ENCODE assay signal across 2 cellular contexts in genomic region chr5:177366528-177367322, GRCh38.
TF ChIP-seq lines count a peak whose summit lies in the region.

No MANE protein-coding gene starts in this region.

TF ChIP-seq in A549, 52 proteins besides CTCF, POLR2A, EP300 and RAD21:
- TF ChIP-seq E2F6 (IDR thresholded peaks at IDR 0.05; ENCODE audit: borderline replicate concordance, low read depth) (no peak), USF2 (IDR thresholded peaks at IDR 0.05) (no peak), FOXS1 (CRISPR knock-in tag; IDR thresholded peaks at IDR 0.05) (no peak), HOXB5 (CRISPR knock-in tag; IDR thresholded peaks at IDR 0.05) (no peak), PBX3 (IDR thresholded peaks at IDR 0.05) (no peak), ZC3H11A (IDR thresholded peaks at IDR 0.05) (no peak), NPAS2 (CRISPR knock-in tag; IDR thresholded peaks at IDR 0.05; ENCODE audit: borderline replicate concordance) (no peak), HDAC2 (IDR thresholded peaks at IDR 0.05) (no peak), HMGXB4 (CRISPR knock-in tag; IDR thresholded peaks at IDR 0.05; ENCODE audit: borderline replicate concordance) (no peak), RCOR1 (IDR thresholded peaks at IDR 0.05; ENCODE audit: low read depth, low read length) (no peak), CHD4 (IDR thresholded peaks at IDR 0.05; ENCODE audit: borderline replicate concordance) (no peak), HOXB13 (CRISPR knock-in tag; IDR thresholded peaks at IDR 0.05; ENCODE audit: low read depth) (no peak)

TF ChIP-seq in endothelial cell of umbilical vein, 7 proteins besides CTCF, POLR2A, EP300 and RAD21:
- TF ChIP-seq FOS (IDR thresholded peaks at IDR 0.05; ENCODE audit: borderline replicate concordance, insufficient read depth, low read length) (no peak), POLR2AphosphoS5 (IDR thresholded peaks at IDR 0.05; ENCODE audit: insufficient read depth, low read depth, low read length) (no peak), MAX (IDR thresholded peaks at IDR 0.05; ENCODE audit: insufficient read depth, insufficient read length) (no peak), JUN (IDR thresholded peaks at IDR 0.05; ENCODE audit: borderline replicate concordance, insufficient read depth, insufficient read length, low read depth) (no peak), EZH2 (IDR thresholded peaks at IDR 0.05; ENCODE audit: borderline replicate concordance, low read depth, low read length, severe bottlenecking) (no peak), MYC (IDR thresholded peaks at IDR 0.05; ENCODE audit: low read depth, low read length) (no peak), GATA2 (IDR thresholded peaks at IDR 0.05; ENCODE audit: insufficient read depth, insufficient read length, low read depth, low read length) (no peak)
